1 cellular context compared by ENCODE assay signal in the genomic region with DNA sequence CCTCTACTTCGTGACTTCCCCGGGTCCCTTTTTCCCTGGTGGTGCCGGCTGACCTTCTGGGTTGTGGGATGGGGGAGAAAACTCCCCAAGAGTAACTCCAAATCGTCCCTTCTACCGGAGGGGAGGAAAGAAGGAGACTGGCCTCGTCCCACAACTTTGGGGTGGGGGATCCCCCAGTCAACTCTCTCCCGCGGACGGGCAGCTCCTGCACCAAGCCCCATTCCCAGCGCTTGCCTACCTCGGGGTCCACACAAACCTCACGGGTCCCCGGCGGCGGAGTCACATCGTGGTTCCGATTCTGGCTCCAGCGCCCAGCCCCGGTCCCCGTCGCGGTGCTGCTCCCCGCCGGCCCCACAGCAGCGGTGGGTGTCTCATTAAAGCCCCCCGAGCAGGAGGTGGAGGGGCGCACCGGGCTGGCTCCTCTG.
TF ChIP-seq lines count a peak whose summit lies in the region.

No MANE protein-coding gene starts in this region.

TF ChIP-seq in HCT116, 20 proteins besides CTCF, POLR2A, EP300 and RAD21 (continued from another document):
- TF ChIP-seq SRF (IDR thresholded peaks at IDR 0.05; ENCODE audit: low read depth) (no peak), CEBPB (IDR thresholded peaks at IDR 0.05; ENCODE audit: low read depth) (no peak), ZNF274 (IDR thresholded peaks at IDR 0.05; ENCODE audit: low read depth, low read length) (no peak)
